ENCODE assay signal across 7 cellular contexts in genomic region chr14:78848234-78848820, GRCh38.
DNase-seq lines count a peak whose midpoint lies in the region; ATAC-seq and TF ChIP-seq lines count a peak whose summit lies in the region.

No MANE protein-coding gene starts in this region.

- TF ChIP-seq CTCF in DOHH2 (IDR thresholded peaks at IDR 0.05; ENCODE audit: low read depth, low read length, poor library complexity, severe bottlenecking) (peak; percentile 88), astrocyte of the cerebellum (IDR thresholded peaks at IDR 0.05; ENCODE audit: low read depth, low read length, missing control alignments) (peak; percentile 98), transverse colon (IDR thresholded peaks at IDR 0.05) (peak; percentile 56 to 87 (median 68))

- no peak for TF ChIP-seq EP300 in transverse colon (IDR thresholded peaks at IDR 0.05; ENCODE audit: low read depth)

- ATAC-seq in GM19043 (IDR thresholded peaks at IDR 0.05; ENCODE audit: low read depth, unreplicated experiment) (peak; percentile 82), HG03139 (IDR thresholded peaks at IDR 0.05; ENCODE audit: unreplicated experiment) (peak; percentile 88)

- WGBS in transverse colon (ENCODE audit: low coverage in 1 of 2), 2 donors: 11 to 21% methylated on average over 4 to 6 of the region's 6 CpGs

- no peaks in the 10 kb centered on the region for H4K20me1 ChIP-seq in DOHH2 (ENCODE audit: control insufficient read depth, insufficient read depth, low read depth, low read length)

- H3K27me3 ChIP-seq in DOHH2 (ENCODE audit: control insufficient read depth, low read length) (0 out of 2 replicates have a peak, but pooled peaks cover 3% of the 10 kb centered on the region), transverse colon (no peaks in the 10 kb centered on the region)

- H3K79me2 ChIP-seq in DOHH2 (ENCODE audit: control insufficient read depth, low read length): no peaks in the 10 kb centered on the region

- no peak for TF ChIP-seq POLR2A in transverse colon (IDR thresholded peaks at IDR 0.05)

- in situ Hi-C loops in astrocyte of the cerebellum (cut with HindIII; ENCODE audit: low sequenced_read_pairs): no loop called here
- in situ Hi-C loops in transverse colon (cut with MboI; ENCODE audit: low pct_ligation_motif_present in 1 of 4, low pct_unique_long_range_greater_than_20kb in 1 of 4, low sequenced_read_pairs in 3 of 4): no loop called here

- H3K4me1 ChIP-seq in DOHH2 (ENCODE audit: control insufficient read depth, low read length) (no peaks in the 10 kb centered on the region), transverse colon (no peaks in the 10 kb centered on the region)

- DNase-seq in NCI-H345 (lab: John Stamatoyannopoulos, UW) (peak; percentile 52), astrocyte of the cerebellum (ENCODE audit: low read depth) (peak; percentile 19), iris pigment epithelial cell (ENCODE audit: low read depth) (peak; percentile 30), transverse colon (peak; percentile 15)

- H3K9me3 ChIP-seq in DOHH2 (ENCODE audit: control insufficient read depth, insufficient read depth, low read length) (no peaks in the 10 kb centered on the region), transverse colon (no peaks in the 10 kb centered on the region)

- H3K9me2 ChIP-seq in DOHH2 (replicated peaks; ENCODE audit: control insufficient read depth, low read length): no peaks in the 10 kb centered on the region

- no peak overlapping the region for H3K4me2 ChIP-seq in DOHH2 (ENCODE audit: low read length)

- intact Hi-C loops in transverse colon (cut with DNase I; ENCODE audit: low total_unique reads): no loop called here

- H3K27ac ChIP-seq in DOHH2 (ENCODE audit: low read depth, low read length) (no peak overlapping the region), transverse colon (no peak overlapping the region)

- no peak overlapping the region for H3K4me3 ChIP-seq in DOHH2 (ENCODE audit: low read length)
- H3K4me3 ChIP-seq in astrocyte of the cerebellum (ENCODE audit: low read depth, low read length): no peak overlapping the region
- no peak overlapping the region for H3K4me3 ChIP-seq in transverse colon

- H3K36me3 ChIP-seq in DOHH2 (ENCODE audit: control insufficient read depth, low read length) (no peaks in the 10 kb centered on the region), transverse colon (no peaks in the 10 kb centered on the region)

- no peaks in the 10 kb centered on the region for H3F3A ChIP-seq in DOHH2 (ENCODE audit: control insufficient read depth, insufficient read depth)
